Comparison of ENCODE assay signal across 19 cellular contexts in genomic region chr19:13087795-13088537, GRCh38.
"Had no signal": no experiment of that assay in that cellular context is flagged by ENCODE, and none has a peak within 500 bp of the region (broad histone marks: within the 10 kb centered on the region; RNA-seq: fewer than 3 reads in every experiment).

No MANE protein-coding gene starts in this region.

- DNase-seq: activated CD4-positive, alpha-beta T cell treated with anti-CD3 and anti-CD28 coated beads, Interleukin-2, amount 10 ng/mL, durations not matched to agents 7 days and 5 days; activated CD8-positive, alpha-beta memory T cell treated with anti-CD3 and anti-CD28 coated beads, Interleukin-2, amount 50 U/mL, for 4 hours; activated naive CD4-positive, alpha-beta T cell treated with anti-CD3 and anti-CD28 coated beads for 36 hours; activated T-cell treated with anti-CD3 and anti-CD28 coated beads, Interleukin-2, amount 50 U/mL, for 4 hours; anterior cingulate cortex; cerebellar nuclear complex; cortex of kidney; effector CD4-positive, alpha-beta T cell; esophagus squamous epithelium; nucleus accumbens; retina; stomach; T-helper 1 cell; testis; upper lobe of right lung had no signal

- H3K4me3 ChIP-seq: breast epithelium, esophagus squamous epithelium, stomach, testis, upper lobe of right lung had no signal

- H3K27ac Mint-ChIP-seq: activated CD4-positive, alpha-beta T cell treated with anti-CD3 and anti-CD28 coated beads, Interleukin-2, amount 10 ng/mL, durations not matched to agents 7 days and 5 days; activated naive CD4-positive, alpha-beta T cell treated with anti-CD3 and anti-CD28 coated beads for 36 hours; mesothelial cell of epicardium; natural killer cell treated with Interleukin-12 subunit alpha and Interleukin-12 subunit beta and Interleukin-15 and Interleukin-18, amount 100 ng/mL, for 72 hours had no signal

- H3K4me3 Mint-ChIP-seq: activated CD4-positive, alpha-beta T cell treated with anti-CD3 and anti-CD28 coated beads, Interleukin-2, amount 10 ng/mL, durations not matched to agents 7 days and 5 days; activated naive CD4-positive, alpha-beta T cell treated with anti-CD3 and anti-CD28 coated beads for 36 hours; activated T-cell treated with anti-CD3 and anti-CD28 coated beads, Interleukin-2, amount 50 U/mL, for 4 hours; mesothelial cell of epicardium had no signal

- H3K27me3 ChIP-seq: breast epithelium, esophagus squamous epithelium, stomach, testis, upper lobe of right lung had no signal

- H3K27ac ChIP-seq: upper lobe of right lung had no signal

- ATAC-seq: activated CD4-positive, CD25-positive, alpha-beta regulatory T cell treated with anti-CD3 and anti-CD28 coated beads, Interleukin-2, amount 50 U/mL, for 24 hours; activated T-cell treated with anti-CD3 and anti-CD28 coated beads, Interleukin-2, amount 50 U/mL, for 4 hours; natural killer cell treated with Interleukin-12 subunit alpha and Interleukin-12 subunit beta and Interleukin-15 and Interleukin-18, amount 100 ng/mL, for 72 hours; upper lobe of right lung had no signal

- H3K9me3 Mint-ChIP-seq: activated CD4-positive, alpha-beta T cell treated with anti-CD3 and anti-CD28 coated beads, Interleukin-2, amount 10 ng/mL, durations not matched to agents 7 days and 5 days; activated naive CD4-positive, alpha-beta T cell treated with anti-CD3 and anti-CD28 coated beads for 36 hours; activated T-cell treated with anti-CD3 and anti-CD28 coated beads, Interleukin-2, amount 50 U/mL, for 4 hours; mesothelial cell of epicardium; natural killer cell treated with Interleukin-12 subunit alpha and Interleukin-12 subunit beta and Interleukin-15 and Interleukin-18, amount 100 ng/mL, for 72 hours had no signal

- H3K4me1 Mint-ChIP-seq: activated CD4-positive, alpha-beta T cell treated with anti-CD3 and anti-CD28 coated beads, Interleukin-2, amount 10 ng/mL, durations not matched to agents 7 days and 5 days had no signal

- H3K36me3 ChIP-seq: breast epithelium had no signal

- H3K9me3 ChIP-seq: breast epithelium, esophagus squamous epithelium, stomach, testis, upper lobe of right lung had no signal
